In the genomic region with DNA sequence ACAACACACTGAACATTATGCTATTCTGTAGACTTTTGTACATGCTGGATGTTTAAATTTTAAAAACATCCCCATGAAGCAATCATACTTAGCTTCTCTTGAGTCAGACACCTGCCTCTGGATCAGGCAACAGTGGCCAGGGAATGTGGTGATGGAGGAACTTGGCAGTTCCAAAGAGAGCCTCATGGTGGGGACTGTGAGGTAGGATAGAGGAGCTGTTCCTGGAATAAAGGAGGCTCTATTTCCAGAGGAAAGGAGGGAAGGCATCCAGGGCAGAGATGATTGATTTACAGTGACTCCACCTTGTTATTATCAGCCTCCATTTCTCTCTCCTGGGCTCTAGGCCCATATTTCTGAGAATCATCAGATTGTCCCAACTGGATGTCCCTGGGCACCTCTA, we compare ENCODE assay signal across 9 cellular contexts. TPM values are rescaled to one million over a fixed set of nuclear protein-coding genes. Genes with fewer than 3 reads are reported as not detected.
DNase-seq lines count a peak whose midpoint lies in the region; ATAC-seq and TF ChIP-seq lines count a peak whose summit lies in the region.
"Had no signal": no experiment of that assay in that cellular context is flagged by ENCODE, and none has a peak within 500 bp of the region (broad histone marks: within the 10 kb centered on the region; RNA-seq: fewer than 3 reads in every experiment).

No MANE protein-coding gene starts in this region.

- in situ Hi-C loops in IMR-90 (cut with MboI; ENCODE audit: low sequenced_read_pairs) (no loop called here), T47D (cut with HindIII; ENCODE audit: low pct_unique_long_range_greater_than_20kb, low sequenced_read_pairs) (no loop called here)

- DNase-seq in AG04450 (ENCODE audit: low read depth, low spot score) (no peak), IMR-90 (peak; percentile 41), T47D (ENCODE audit: low read depth in 1 of 2, low spot score in 1 of 2) (peak; percentile 33 to 71), right lobe of liver (peak in 1 of 3 donors; percentile 53), activated gamma-delta T cell (lab: John Stamatoyannopoulos, UW) (no peak)
- no peak for DNase-seq in naive thymus-derived CD4-positive, alpha-beta T cell

- H3K4me1 Mint-ChIP-seq in naive thymus-derived CD4-positive, alpha-beta T cell: no peaks in the 10 kb centered on the region

- H4K5ac ChIP-seq in IMR-90 (ENCODE audit: low read depth, low read length): no peak overlapping the region

- TF ChIP-seq POLR2A in IMR-90 (IDR thresholded peaks at IDR 0.05; ENCODE audit: low read depth, low read length) (no peak), right lobe of liver (IDR thresholded peaks at IDR 0.05) (no peak)

- CTCF ChIA-PET in AG04450 (lab: Charles Lee) (interaction anchor here (0.5 to 2.0 kb wide), 8 partner anchors 15 to 314 kb away, joined by 3 to 11 read pairs (median 3); partner anchors contain the start of gene CEMIP), IMR-90 (lab: Yijun Ruan, JAX) (interaction anchor here (1.3 to 2.5 kb wide), 4 partner anchors 14 to 119 kb away, joined by 3 to 10 read pairs (median 7); partner anchors contain the start of gene CEMIP)
- CTCF ChIA-PET in naive thymus-derived CD4-positive, alpha-beta T cell (lab: Charles Lee): no interaction called here

- no peaks in the 10 kb centered on the region for H4K20me1 ChIP-seq in IMR-90 (ENCODE audit: insufficient read depth, low read length)

- H3K9me1 ChIP-seq in IMR-90 (ENCODE audit: insufficient read depth, low read length): 0 out of 2 replicates have a peak, but pooled peaks cover 2% of the 10 kb centered on the region

- no TSS peak for BruUV-seq in IMR-90 (replicated peaks; lab: Mats Ljungman, UMichigan)

- H3K4me1 ChIP-seq in IMR-90 (ENCODE audit: control insufficient read depth, insufficient read depth, low read length) (peaks cover 4% of the 10 kb centered on the region), right lobe of liver (no peaks in the 10 kb centered on the region)
- no peaks in the 10 kb centered on the region for H3K4me1 ChIP-seq in naive thymus-derived CD4-positive, alpha-beta T cell (ENCODE audit: control insufficient read depth in 2 of 2, insufficient read depth in 2 of 2, low read length in 2 of 2)

- peak; percentile 48 for TF ChIP-seq RAD21 in IMR-90 (IDR thresholded peaks at IDR 0.05; ENCODE audit: low read length)

- no peak overlapping the region for H3K4ac ChIP-seq in IMR-90 (ENCODE audit: low read depth, low read length)

- H2AK9ac ChIP-seq in IMR-90 (replicated peaks; ENCODE audit: low read depth, low read length, poor library complexity): no peak overlapping the region

- H3K18ac ChIP-seq in IMR-90 (ENCODE audit: low read depth, low read length): no peak overlapping the region

- no peak overlapping the region; the same call in 1 of the 2 replicates for H2BK20ac ChIP-seq in IMR-90 (ENCODE audit: low read depth, low read length)

- no peak overlapping the region for H2AFZ ChIP-seq in IMR-90 (replicated peaks; ENCODE audit: low read length, poor library complexity)

- H3K36me3 Mint-ChIP-seq in naive thymus-derived CD4-positive, alpha-beta T cell: no peaks in the 10 kb centered on the region
- H3K36me3 Mint-ChIP-seq: natural killer cell treated with Interleukin-12 subunit alpha and Interleukin-12 subunit beta and Interleukin-15 and Interleukin-18, amount 100 ng/mL, for 72 hours had no signal

- H3K14ac ChIP-seq in IMR-90 (replicated peaks; ENCODE audit: low read depth, low read length): no peak overlapping the region

- POLR2A ChIA-PET in AG04450 (lab: Yijun Ruan, JAX) (interaction anchor here (1.1 to 2.2 kb wide), 2 partner anchors 35 to 120 kb away, joined by 3 to 8 read pairs; partner anchors contain the start of genes ABHD17C and CEMIP), IMR-90 (lab: Charles Lee; ENCODE audit: unreplicated experiment) (no interaction called here)
- POLR2A ChIA-PET in naive thymus-derived CD4-positive, alpha-beta T cell (lab: Charles Lee): no interaction called here

- dilution Hi-C loops in IMR-90 (cut with HindIII; ENCODE audit: low sequenced_read_pairs, unreplicated experiment): no loop called here

- TF ChIP-seq CTCF in AG04450 (IDR thresholded peaks at IDR 0.05; ENCODE audit: low read depth, low read length) (peak; percentile 60), IMR-90 (conservative IDR thresholded peaks at IDR 0.05; ENCODE audit: low read depth, low read length) (peak; percentile 40), right lobe of liver (IDR thresholded peaks at IDR 0.05) (peak in 3 of 4 donors; percentile 22 to 58 (median 41))

- peaks cover 9 to 28% (median 13%) of the 10 kb centered on the region in 5 donors for H3K27me3 Mint-ChIP-seq in naive thymus-derived CD4-positive, alpha-beta T cell

- H2BK15ac ChIP-seq in IMR-90 (ENCODE audit: low read depth, low read length): no peak overlapping the region

- H3K4me3 Mint-ChIP-seq in naive thymus-derived CD4-positive, alpha-beta T cell: no peak overlapping the region
- H3K4me3 Mint-ChIP-seq: natural killer cell treated with Interleukin-12 subunit alpha and Interleukin-12 subunit beta and Interleukin-15 and Interleukin-18, amount 100 ng/mL, for 72 hours had no signal

- H3K27ac ChIP-seq in AG04450 (ENCODE audit: low read depth, low read length) (no peak overlapping the region), IMR-90 (ENCODE audit: insufficient read depth, low read length) (no peak overlapping the region), right lobe of liver (no peak overlapping the region)
- H3K27ac ChIP-seq in naive thymus-derived CD4-positive, alpha-beta T cell (ENCODE audit: low read depth, low read length): no peak overlapping the region

- intact Hi-C loops in IMR-90 (cut with micrococcal nuclease): no loop called here
- intact Hi-C loops in right lobe of liver (cut with DNase I): loop anchor here in 1 of 2 donors (10.0 kb wide), 1 partner anchor 115 kb away; the partner anchor contains the start of gene CEMIP
- intact Hi-C loops in naive thymus-derived CD4-positive, alpha-beta T cell (cut with micrococcal nuclease): no loop called here

- no peak overlapping the region for H3K4me2 ChIP-seq in IMR-90 (ENCODE audit: low read depth, low read length)

- H3K9ac ChIP-seq in IMR-90 (ENCODE audit: low read depth, low read length): no peak overlapping the region

- H3K36me3 ChIP-seq in IMR-90 (ENCODE audit: control insufficient read depth, insufficient read depth, low read length): no peaks in the 10 kb centered on the region
- no peaks in the 10 kb centered on the region for H3K36me3 ChIP-seq in right lobe of liver
- no peaks in the 10 kb centered on the region for H3K36me3 ChIP-seq in naive thymus-derived CD4-positive, alpha-beta T cell (ENCODE audit: control insufficient read depth in 2 of 3, insufficient read depth in 3 of 3, low read length in 3 of 3)

- H4K8ac ChIP-seq in IMR-90 (ENCODE audit: low read depth in 2 of 2, low read length in 2 of 2): no peak overlapping the region

- no peaks in the 10 kb centered on the region for H3K79me1 ChIP-seq in IMR-90 (ENCODE audit: low read depth in 1 of 2, low read length in 2 of 2)

- no peaks in the 10 kb centered on the region for H3K27me3 ChIP-seq in AG04450 (ENCODE audit: control insufficient read depth, insufficient read depth, low read length)
- H3K27me3 ChIP-seq in IMR-90 (ENCODE audit: control insufficient read depth, insufficient read depth, low read length): no peaks in the 10 kb centered on the region
- no peaks in the 10 kb centered on the region for H3K27me3 ChIP-seq in right lobe of liver
- peaks cover 0 to under 1% of the 10 kb centered on the region in 2 donors for H3K27me3 ChIP-seq in naive thymus-derived CD4-positive, alpha-beta T cell (ENCODE audit: control insufficient read depth in 2 of 2, insufficient read depth in 2 of 2, low read length in 2 of 2)

- no peak overlapping the region for H3K56ac ChIP-seq in IMR-90 (ENCODE audit: extremely low read depth, insufficient read depth, low read length)

- no peak overlapping the region for H2BK5ac ChIP-seq in IMR-90 (ENCODE audit: low read depth, low read length, poor library complexity, severe bottlenecking)

- no peak overlapping the region for H3K27ac Mint-ChIP-seq in naive thymus-derived CD4-positive, alpha-beta T cell
- H3K27ac Mint-ChIP-seq: natural killer cell treated with Interleukin-12 subunit alpha and Interleukin-12 subunit beta and Interleukin-15 and Interleukin-18, amount 100 ng/mL, for 72 hours had no signal

- H3K4me3 ChIP-seq in AG04450 (ENCODE audit: low read depth, low read length) (no peak overlapping the region), IMR-90 (ENCODE audit: insufficient read depth, low read depth, low read length) (no peak overlapping the region), right lobe of liver (no peak overlapping the region)
- H3K4me3 ChIP-seq in naive thymus-derived CD4-positive, alpha-beta T cell (ENCODE audit: low read length): no peak overlapping the region

- H2BK120ac ChIP-seq in IMR-90 (ENCODE audit: low read depth, low read length): no peak overlapping the region

- H2AK5ac ChIP-seq in IMR-90 (ENCODE audit: low read depth, low read length): no peak overlapping the region

- H4K91ac ChIP-seq in IMR-90 (ENCODE audit: insufficient read depth, low read depth, low read length): no peak overlapping the region

- ATAC-seq in IMR-90 (ENCODE audit: low read depth): peak; percentile 62; the same call in 1 of the 2 replicates
- peak in 3 of 4 donors; percentile 71 to 93 (median 86) for ATAC-seq in right lobe of liver
- ATAC-seq in naive thymus-derived CD4-positive, alpha-beta T cell: no peak
- ATAC-seq in HG02884 (IDR thresholded peaks at IDR 0.05; ENCODE audit: unreplicated experiment): no peak
- no peak for ATAC-seq in HG02759 (IDR thresholded peaks at IDR 0.05; ENCODE audit: unreplicated experiment)
- ATAC-seq: natural killer cell treated with Interleukin-12 subunit alpha and Interleukin-12 subunit beta and Interleukin-15 and Interleukin-18, amount 100 ng/mL, for 72 hours had no signal

- H3K9me3 Mint-ChIP-seq in naive thymus-derived CD4-positive, alpha-beta T cell: peaks cover 0 to 9% (median 0%) of the 10 kb centered on the region in 11 donors
- H3K9me3 Mint-ChIP-seq: natural killer cell treated with Interleukin-12 subunit alpha and Interleukin-12 subunit beta and Interleukin-15 and Interleukin-18, amount 100 ng/mL, for 72 hours had no signal

- H3K9me3 ChIP-seq in AG04450 (ENCODE audit: control insufficient read depth, insufficient read depth, low read length) (no peaks in the 10 kb centered on the region), IMR-90 (ENCODE audit: control insufficient read depth, insufficient read depth, low read length) (no peaks in the 10 kb centered on the region), right lobe of liver (no peaks in the 10 kb centered on the region)
- H3K9me3 ChIP-seq in naive thymus-derived CD4-positive, alpha-beta T cell (ENCODE audit: control insufficient read depth in 2 of 3, low read length in 3 of 3): no peaks in the 10 kb centered on the region

- no peak overlapping the region for H3K23ac ChIP-seq in IMR-90 (ENCODE audit: low read depth, low read length)

RNA-seq across cellular contexts. Expression of gene ABHD17C, which starts 35.0 kb away (rescaled TPM):
- polyA plus RNA-seq in AG04450 (2011; rRNA removed) (29.0 and 30.8 TPM in 2 replicates), IMR-90 (2012; rRNA removed) (10.3 TPM in 2 replicates)
- 36.5 and 38.1 TPM in 2 replicates for polyA minus RNA-seq in AG04450 (2011; rRNA and poly(A)+ RNA removed)
- total RNA-seq in IMR-90 (2012; rRNA removed) (5.3 and 5.4 TPM in 2 replicates), right lobe of liver (1 to 10 TPM; 2.0 to 5.5 (median 3.0) TPM)
- polyA plus RNA-seq in IMR-90 (2012; cell fraction: cytosol; rRNA removed): 6.5 and 8.3 TPM in 2 replicates
- 4.5 and 10.1 TPM in 2 replicates for polyA plus RNA-seq in IMR-90 (2012; cell fraction: nucleus; rRNA removed; ENCODE audit: low replicate concordance)
- 1 to 10 TPM; 1.3 to 2.8 (median 1.9) TPM for total RNA-seq in naive thymus-derived CD4-positive, alpha-beta T cell
- under 1 TPM; 0.26 to 0.79 TPM for polyA plus RNA-seq in naive thymus-derived CD4-positive, alpha-beta T cell

Comparison
In these comparisons a context has a peak if more than half of its experiments do, and no peak if none do; other contexts are left out.
1. DNase-seq: peak in IMR-90 (single experiment) and T47D (2 of 2); none in AG04450 (single experiment), naive thymus-derived CD4-positive, alpha-beta T cell (0 of 9) and activated gamma-delta T cell (single experiment).
2. ATAC-seq: peak in IMR-90 (single experiment) and right lobe of liver (3 of 4); none in naive thymus-derived CD4-positive, alpha-beta T cell (single experiment), HG02884 (single experiment) and HG02759 (single experiment).
3. Peak in every context shown above with its lines, with median percentiles within 50 percentile points of each other: CTCF ChIP-seq.